In the genomic region with DNA sequence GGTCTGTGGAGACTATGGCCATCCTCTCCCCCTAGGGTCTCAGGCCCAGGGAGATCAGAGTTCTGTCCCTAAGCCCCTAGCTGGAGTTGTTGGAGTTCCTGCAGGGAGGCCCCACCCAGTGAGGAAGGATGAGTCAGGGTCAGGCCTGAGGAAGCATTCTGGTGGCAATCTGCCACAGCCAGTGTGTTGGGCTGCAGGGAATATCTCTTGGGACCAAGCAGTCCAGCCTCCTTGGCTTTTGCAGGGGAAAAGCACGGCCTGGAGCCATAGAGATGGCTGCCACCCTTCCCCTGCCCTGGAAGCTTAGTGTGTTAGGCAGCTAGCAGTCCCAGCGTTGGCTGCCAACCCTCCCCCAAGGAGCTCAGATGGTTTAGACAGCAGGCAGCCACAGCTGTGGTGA, we compare ENCODE assay signal across 30 cellular contexts.
DNase-seq lines count a peak whose midpoint lies in the region; ATAC-seq and TF ChIP-seq lines count a peak whose summit lies in the region.
"Had no signal": no experiment of that assay in that cellular context is flagged by ENCODE, and none has a peak within 500 bp of the region (broad histone marks: within the 10 kb centered on the region; RNA-seq: fewer than 3 reads in every experiment).

No MANE protein-coding gene starts in this region.

- no peaks in the 10 kb centered on the region for H3K36me3 Mint-ChIP-seq in activated T-cell treated with anti-CD3 and anti-CD28 coated beads, Interleukin-2, amount 50 U/mL, for 24 hours (ENCODE audit: low read depth)

- H3K9me3 ChIP-seq in RWPE2 (ENCODE audit: severe bottlenecking) = no peaks in the 10 kb centered on the region
- H3K9me3 ChIP-seq: Caco-2 had no signal

- in situ Hi-C loops in ACHN (cut with HindIII; ENCODE audit: low pct_ligation_motif_present, low pct_unique_long_range_greater_than_20kb, low sequenced_read_pairs) = no loop called here

- no peak for TF ChIP-seq CTCF in RWPE2 (IDR thresholded peaks at IDR 0.05; ENCODE audit: poor library complexity, severe bottlenecking)
- TF ChIP-seq CTCF in fibroblast of pulmonary artery (IDR thresholded peaks at IDR 0.05; ENCODE audit: low read length, missing control alignments) = no peak

- peaks cover 4% of the 10 kb centered on the region for H3K9me3 Mint-ChIP-seq in activated T-cell treated with anti-CD3 and anti-CD28 coated beads, Interleukin-2, amount 50 U/mL, for 24 hours
- H3K9me3 Mint-ChIP-seq: T-helper 1 cell treated with Interleukin-12 subunit alpha and Interleukin-12 subunit beta and Interleukin-4 antibody, amounts not matched to agents 30 μg/mL and 1 μg/mL, for 36 hours had no signal

- no peaks in the 10 kb centered on the region for H3K36me3 ChIP-seq in RWPE2 (ENCODE audit: low read depth)
- H3K36me3 ChIP-seq: BLaER1 treated with 17β-estradiol and CSF1 and Interleukin-3, amounts not matched to agents 10 nM and 100 nM; cardiac muscle cell; Peyer's patch had no signal

- no peak overlapping the region for H3K27ac ChIP-seq in RWPE2 (ENCODE audit: poor library complexity, severe bottlenecking)
- H3K27ac ChIP-seq: BLaER1 treated with 17β-estradiol and CSF1 and Interleukin-3, amounts not matched to agents 10 nM and 100 nM; cardiac muscle cell; coronary artery; Peyer's patch; SK-N-MC; skin epidermis had no signal

- H3K4me3 ChIP-seq in RWPE2 (ENCODE audit: severe bottlenecking) (no peak overlapping the region), fibroblast of pulmonary artery (replicated peaks; ENCODE audit: low read depth, low read length) (no peak overlapping the region)
- H3K4me3 ChIP-seq: BLaER1 treated with 17β-estradiol and CSF1 and Interleukin-3, amounts not matched to agents 10 nM and 100 nM; cardiac muscle cell; coronary artery; Peyer's patch; SK-N-MC; skin epidermis had no signal

- H3K4me3 Mint-ChIP-seq in activated T-cell treated with anti-CD3 and anti-CD28 coated beads, Interleukin-2, amount 50 U/mL, for 24 hours = no peak overlapping the region
- H3K4me3 Mint-ChIP-seq: activated T-cell treated with anti-CD3 and anti-CD28 coated beads, Interleukin-2, amount 50 U/mL, for 72 hours; T-helper 1 cell treated with Interleukin-12 subunit alpha and Interleukin-12 subunit beta and Interleukin-4 antibody, amounts not matched to agents 30 μg/mL and 1 μg/mL, for 36 hours had no signal

- H3K27me3 ChIP-seq in RWPE2 (ENCODE audit: insufficient read depth, poor library complexity, severe bottlenecking) = no peaks in the 10 kb centered on the region
- H3K27me3 ChIP-seq: cardiac muscle cell, Peyer's patch had no signal

- H3K27me3 Mint-ChIP-seq in activated T-cell treated with anti-CD3 and anti-CD28 coated beads, Interleukin-2, amount 50 U/mL, for 24 hours = peaks cover 44% of the 10 kb centered on the region

- no peaks in the 10 kb centered on the region for H3K4me1 ChIP-seq in RWPE2 (ENCODE audit: insufficient read depth, poor library complexity, severe bottlenecking)
- H3K4me1 ChIP-seq: Caco-2, Peyer's patch had no signal

- no peaks in the 10 kb centered on the region for H3K4me1 Mint-ChIP-seq in activated T-cell treated with anti-CD3 and anti-CD28 coated beads, Interleukin-2, amount 50 U/mL, for 24 hours (ENCODE audit: low read depth)

- ATAC-seq in RWPE2 (ENCODE audit: low read depth) (0 out of 3 replicates have a peak, but pooled peaks have one; percentile 27), GM21529 (IDR thresholded peaks at IDR 0.05; ENCODE audit: unreplicated experiment) (no peak)
- ATAC-seq: activated T-cell treated with anti-CD3 and anti-CD28 coated beads, Interleukin-2, amount 50 U/mL, for 72 hours; esophagus mucosa; left colon had no signal

- DNase-seq in A172 (ENCODE audit: low spot score) (peak; percentile 36), GM04504 (ENCODE audit: low read depth) (peak; percentile 50), RWPE2 (ENCODE audit: low spot score) (no peak), fibroblast of pulmonary artery (ENCODE audit: low read depth) (peak; percentile 3), C1 segment of cervical spinal cord (lab: John Stamatoyannopoulos, UW) (no peak), ACHN (no peak)
- DNase-seq in activated T-cell treated with anti-CD3 and anti-CD28 coated beads, Interleukin-2, amount 50 U/mL, for 24 hours = no peak
- DNase-seq: activated CD4-positive, alpha-beta T cell treated with anti-CD3 and anti-CD28 coated beads for 48 hours; activated naive CD4-positive, alpha-beta T cell treated with Interleukin-2 at 50 U/mL for 16 hours; activated T-cell treated with anti-CD3 and anti-CD28 coated beads, Interleukin-2, amount 50 U/mL, for 72 hours; amniotic stem cell; Caco-2; DMS79; head of caudate nucleus; KBM-7; left colon; mesenchymal stem cell; NCI-H1694; NCI-H510A; NK-92 treated with Interleukin-12 subunit alpha and Interleukin-12 subunit beta, amount 100 ng/mL, for 24 hours; Peyer's patch; stimulated activated CD4-positive, alpha-beta T cell treated with anti-CD3 and anti-CD28 coated beads, Interleukin-1b, Interleukin-23, amount 100 ng/mL, for 48 hours had no signal

- no peak overlapping the region for H3K27ac Mint-ChIP-seq in activated T-cell treated with anti-CD3 and anti-CD28 coated beads, Interleukin-2, amount 50 U/mL, for 24 hours
- H3K27ac Mint-ChIP-seq: activated T-cell treated with anti-CD3 and anti-CD28 coated beads, Interleukin-2, amount 50 U/mL, for 72 hours; T-helper 1 cell treated with Interleukin-12 subunit alpha and Interleukin-12 subunit beta and Interleukin-4 antibody, amounts not matched to agents 30 μg/mL and 1 μg/mL, for 36 hours had no signal

Comparison
In these comparisons a context has a peak if more than half of its experiments do, and no peak if none do; other contexts are left out.
1. DNase-seq: peak in A172 (single experiment), GM04504 (single experiment) and fibroblast of pulmonary artery (single experiment); none in RWPE2 (single experiment), C1 segment of cervical spinal cord (0 of 14), activated T-cell treated with anti-CD3 and anti-CD28 coated beads, Interleukin-2, amount 50 U/mL, for 24 hours (single experiment) and ACHN (single experiment).